ENCODE assay signal across 33 cellular contexts in the genomic region with DNA sequence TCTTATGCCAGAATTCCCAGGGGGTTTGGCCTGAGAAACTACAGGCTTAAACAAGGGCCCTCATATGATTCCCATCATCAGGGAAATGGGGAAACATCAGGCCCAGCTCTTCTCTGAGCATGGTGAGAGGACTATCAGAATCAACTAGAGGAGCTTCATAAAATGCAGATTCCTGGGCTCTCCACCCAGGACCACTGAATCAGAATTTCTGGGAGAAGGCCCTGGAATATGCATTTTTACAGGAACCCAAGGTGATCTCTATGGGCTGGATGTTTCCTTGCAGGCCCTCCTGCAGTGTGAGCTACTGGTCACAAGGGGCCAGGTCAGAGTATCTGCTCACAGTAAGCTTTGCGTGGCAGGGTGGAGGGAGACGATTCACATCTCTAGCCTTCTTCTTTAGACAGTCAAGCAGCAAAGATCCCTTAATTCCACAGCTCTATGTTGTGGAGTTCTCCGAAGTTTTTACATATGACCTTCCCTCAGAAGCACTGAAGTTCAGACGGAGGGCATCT. TPM values are rescaled to one million over a fixed set of nuclear protein-coding genes. Genes with fewer than 3 reads are reported as not detected.
DNase-seq lines count a peak whose midpoint lies in the region; ATAC-seq, FAIRE-seq and TF ChIP-seq lines count a peak whose summit lies in the region.
"Had no signal": no experiment of that assay in that cellular context is flagged by ENCODE, and none has a peak within 500 bp of the region (broad histone marks: within the 10 kb centered on the region; RNA-seq: fewer than 3 reads in every experiment).

No MANE protein-coding gene starts in this region.

- H3K27ac ChIP-seq in HepG2 (ENCODE audit: extremely low read length, insufficient read depth, low read length) (no peak overlapping the region), right lobe of liver (no peak overlapping the region), upper lobe of right lung (no peak overlapping the region)
- H3K27ac ChIP-seq: esophagus squamous epithelium, gastroesophageal sphincter, left lung, thoracic aorta, vagina had no signal

- ATAC-seq in HepG2 (peak; percentile 83), right lobe of liver (no peak), upper lobe of right lung (no peak)
- ATAC-seq: activated T-cell treated with anti-CD3 and anti-CD28 coated beads, Interleukin-2, amount 50 U/mL, for 72 hours; gastroesophageal sphincter; left lung; right cardiac atrium; stimulated activated naive CD8-positive, alpha-beta T cell treated with anti-CD3 and anti-CD28 coated beads, Interleukin-15, amount 100 ng/mL, for 72 hours had no signal

- TF ChIP-seq RAD21 in HepG2 (CRISPR knock-in tag; IDR thresholded peaks at IDR 0.05), result no peak

- H3K79me2 ChIP-seq in HepG2 (ENCODE audit: insufficient read depth, low read length), result no peaks in the 10 kb centered on the region

- TF ChIP-seq EP300 in HepG2 (IDR thresholded peaks at IDR 0.05; ENCODE audit: low read depth in 2 of 2, low read length in 2 of 2) (no peak), HepG2 (CRISPR knock-in tag; IDR thresholded peaks at IDR 0.05; ENCODE audit: borderline replicate concordance) (no peak)

- CTCF ChIA-PET in HepG2 (lab: Yijun Ruan, JAX; ENCODE audit: low intra/inter-chr PET ratio, low total read pairs), result no interaction called here

- BruUV-seq in HepG2 (replicated peaks; lab: Mats Ljungman, UMichigan), result no TSS peak

- no peak for FAIRE-seq in HepG2 (lab: Jason Lieb, UNC)
- FAIRE-seq: GM12892 had no signal

- H3K36me3 ChIP-seq in HepG2 (replicated peaks in 1 of 2; ENCODE audit: control insufficient read depth in 1 of 2, insufficient read depth in 2 of 2, low read length in 2 of 2) (no peaks in the 10 kb centered on the region), right lobe of liver (no peaks in the 10 kb centered on the region), upper lobe of right lung (no peaks in the 10 kb centered on the region)
- H3K36me3 ChIP-seq: esophagus squamous epithelium, gastroesophageal sphincter, left lung, MG63, thoracic aorta, vagina had no signal

- POLR2A ChIA-PET in HepG2 (lab: Yijun Ruan, JAX), result no interaction called here

- in situ Hi-C loops in HepG2 (cut with HindIII; ENCODE audit: extremely low pct_ligation_motif_present, low pct_unique_long_range_greater_than_20kb), result no loop called here

- intact Hi-C loops in HepG2 (cut with micrococcal nuclease; ENCODE audit: unreplicated experiment), result no loop called here
- intact Hi-C loops in right lobe of liver (cut with DNase I), result no loop called here
- intact Hi-C loops in upper lobe of right lung (cut with DNase I), result no loop called here

- 35% methylated on average over 3 of the region's 4 CpGs for whole genome bisulfite sequencing in HepG2 (ENCODE audit: low lambda C conversion rate)
- 68% methylated on average over 4 of the region's 4 CpGs for WGBS in right lobe of liver (ENCODE audit: insufficient coverage, low coverage, low lambda C conversion rate, missing lambda C conversion rate)

- H3K9ac ChIP-seq in HepG2 (ENCODE audit: insufficient read depth, low read depth, low read length), result no peak overlapping the region

- no peak overlapping the region for H3K4me2 ChIP-seq in HepG2 (ENCODE audit: low read depth, low read length)

- no peak for TF ChIP-seq CTCF in HepG2 (CRISPR knock-in tag; IDR thresholded peaks at IDR 0.05)
- no peak for TF ChIP-seq CTCF in right lobe of liver (IDR thresholded peaks at IDR 0.05)
- TF ChIP-seq CTCF in fibroblast of villous mesenchyme (IDR thresholded peaks at IDR 0.05; ENCODE audit: insufficient read depth, low read depth, low read length), result peak; percentile 25
- TF ChIP-seq CTCF in upper lobe of right lung (IDR thresholded peaks at IDR 0.05), result no peak

- H3K4me1 ChIP-seq in HepG2 (ENCODE audit: insufficient read depth, low read length) (no peaks in the 10 kb centered on the region), right lobe of liver (no peaks in the 10 kb centered on the region), upper lobe of right lung (no peaks in the 10 kb centered on the region)
- H3K4me1 ChIP-seq: esophagus squamous epithelium, gastroesophageal sphincter, left lung, vagina had no signal

- no peak for DNase-seq in HepG2 (ENCODE audit: low spot score)
- DNase-seq in right lobe of liver, result no peak
- peak; percentile 29 for DNase-seq in M059J (ENCODE audit: low read depth)
- DNase-seq in fibroblast of villous mesenchyme (ENCODE audit: low read depth), result no peak
- peak; percentile 10 for DNase-seq in upper lobe of right lung
- no peak for DNase-seq in NCI-H187 treated with DMSO at 0.1 percent for 48 hours (lab: John Stamatoyannopoulos, UW)
- no peak for DNase-seq in cerebellar cortex (ENCODE audit: low spot score)
- no peak for DNase-seq in NCI-H128 (lab: John Stamatoyannopoulos, UW; ENCODE audit: unreplicated experiment)
- DNase-seq: activated CD4-positive, alpha-beta memory T cell treated with anti-CD3 and anti-CD28 coated beads for 36 hours; activated CD4-positive, alpha-beta T cell treated with anti-CD3 and anti-CD28 coated beads for 1 hour; activated naive CD4-positive, alpha-beta T cell; activated T-cell treated with anti-CD3 and anti-CD28 coated beads, Interleukin-2, amount 50 U/mL, for 72 hours; AML-193; CD4-positive, alpha-beta T cell; esophagus squamous epithelium; hypothalamus; left lung; MG63; NCI-H1417; NCI-H2081 treated with DMSO at 0.1 percent for 48 hours; NCI-H226; NCI-H69; right cardiac atrium; SHP77; stimulated activated naive CD8-positive, alpha-beta T cell treated with anti-CD3 and anti-CD28 coated beads, Interleukin-15, amount 100 ng/mL, for 72 hours had no signal

- H3K4me3 ChIP-seq in HepG2 (replicated peaks in 1 of 3; ENCODE audit: insufficient read depth in 1 of 3, low read depth in 2 of 3, low read length in 3 of 3) (no peak overlapping the region), right lobe of liver (no peak overlapping the region), fibroblast of villous mesenchyme (ENCODE audit: low read depth, low read length) (no peak overlapping the region), upper lobe of right lung (no peak overlapping the region)
- H3K4me3 ChIP-seq: esophagus squamous epithelium, gastroesophageal sphincter, left lung, MG63, thoracic aorta, vagina had no signal

- peaks cover 0 to 8% of the 10 kb centered on the region in 2 experiments; a peak in 2 of 5 replicates for H3K27me3 ChIP-seq in HepG2 (ENCODE audit: control insufficient read depth in 1 of 2, insufficient read depth in 2 of 2, low read length in 2 of 2)
- H3K27me3 ChIP-seq in right lobe of liver, result no peaks in the 10 kb centered on the region
- H3K27me3 ChIP-seq in upper lobe of right lung, result peaks cover 44% of the 10 kb centered on the region
- H3K27me3 ChIP-seq: MG63, vagina had no signal

- no peak for TF ChIP-seq POLR2A in HepG2 (IDR thresholded peaks at IDR 0.05; ENCODE audit: insufficient read depth in 1 of 2, low read depth in 2 of 2, low read length in 2 of 2)
- TF ChIP-seq POLR2A in right lobe of liver (IDR thresholded peaks at IDR 0.05), result no peak

- no peaks in the 10 kb centered on the region for H3K9me3 ChIP-seq in HepG2 (ENCODE audit: low read length)
- no peaks in the 10 kb centered on the region for H3K9me3 ChIP-seq in right lobe of liver
- H3K9me3 ChIP-seq in upper lobe of right lung, result no peaks in the 10 kb centered on the region
- H3K9me3 ChIP-seq: esophagus squamous epithelium, gastroesophageal sphincter, left lung, MG63, thoracic aorta, vagina had no signal

- no peaks in the 10 kb centered on the region for H4K20me1 ChIP-seq in HepG2 (ENCODE audit: insufficient read depth, low read length)

- H2AFZ ChIP-seq in HepG2 (ENCODE audit: low read length), result no peak overlapping the region

RNA-seq across cellular contexts. Expression of a gene that starts 38.8 kb away (rescaled TPM):
- total RNA-seq in HepG2 (2016; rRNA removed; fragmentation: Illumina TruSeq; extraction: Trizol), result not detected in 2 replicates
- not detected in 2 replicates for total RNA-seq in HepG2 (2016; cell fraction: cytosol; rRNA removed; fragmentation: Illumina TruSeq; extraction: Trizol; ENCODE audit: low read depth)
- not detected in 2 replicates for total RNA-seq in HepG2 (2016; cell fraction: insoluble cytoplasmic fraction; rRNA removed; fragmentation: Illumina TruSeq; extraction: Trizol)
- not detected in 2 replicates for total RNA-seq in HepG2 (2016; cell fraction: membrane; rRNA removed; fragmentation: Illumina TruSeq; extraction: Trizol)
- total RNA-seq in HepG2 (2016; cell fraction: nucleus; rRNA removed; fragmentation: Illumina TruSeq; extraction: Trizol), result not detected in 2 replicates
- polyA plus RNA-seq in HepG2 (2011; rRNA removed), result not detected in 2 replicates
- not detected in 2 replicates for polyA plus RNA-seq in HepG2 (2011; cell fraction: cytosol; rRNA removed)
- not detected in 2 replicates for polyA plus RNA-seq in HepG2 (2011; cell fraction: nucleus; rRNA removed)
- polyA plus RNA-seq in HepG2 (2012), result not detected in 2 replicates
- polyA plus RNA-seq in HepG2 (2016; cell fraction: cytosol; fragmentation: Illumina TruSeq; extraction: Trizol; ENCODE audit: low read depth), result not detected in 2 replicates
- not detected in 2 replicates for polyA plus RNA-seq in HepG2 (2016; cell fraction: insoluble cytoplasmic fraction; fragmentation: Illumina TruSeq; extraction: Trizol; ENCODE audit: low read depth)
- not detected in 2 replicates for polyA plus RNA-seq in HepG2 (2016; cell fraction: membrane; fragmentation: Illumina TruSeq; extraction: Trizol; ENCODE audit: low read depth)
- polyA plus RNA-seq in HepG2 (2016; cell fraction: nucleus; fragmentation: Illumina TruSeq; extraction: Trizol; ENCODE audit: insufficient read depth, low read depth), result not detected in 2 replicates
- polyA minus RNA-seq in HepG2 (2011; rRNA and poly(A)+ RNA removed; ENCODE audit: low replicate concordance), result 0.82 TPM in 1 of 2 replicates, not detected in the other
- polyA minus RNA-seq in HepG2 (2011; cell fraction: cytosol; rRNA and poly(A)+ RNA removed), result not detected in 2 replicates
- not detected in 2 replicates for polyA minus RNA-seq in HepG2 (2011; cell fraction: nucleus; rRNA and poly(A)+ RNA removed)
- not detected for total RNA-seq in right lobe of liver
- 5.0 and 6.6 TPM in 2 replicates for total RNA-seq in M059J (2014; rRNA removed; shearing (Covaris generic))
- total RNA-seq in fibroblast of villous mesenchyme, result under 0.01 and 0.32 TPM in 2 replicates
- total RNA-seq in upper lobe of right lung, result not detected
- total RNA-seq: activated CD4-positive, alpha-beta memory T cell treated with anti-CD3 and anti-CD28 coated beads for 36 hours; activated T-cell treated with anti-CD3 and anti-CD28 coated beads, Interleukin-2, amount 50 U/mL, for 72 hours; CD4-positive, alpha-beta T cell; esophagus squamous epithelium; gastroesophageal sphincter; left lung; neural crest cell; right cardiac atrium; T-helper 2 cell treated with Interferon-gamma antibody and Interleukin-4, amounts not matched to agents 100 ng/mL and 5 ng/mL, for 36 hours; thoracic aorta had no signal
- polyA plus RNA-seq: right cardiac atrium had no signal

RNA-seq across cellular contexts. Expression of a gene that starts 44.3 kb away (rescaled TPM):
- total RNA-seq in HepG2 (2016; rRNA removed; fragmentation: Illumina TruSeq; extraction: Trizol) (not detected in 2 replicates), right lobe of liver (not detected), fibroblast of villous mesenchyme (not detected in 2 replicates), upper lobe of right lung (not detected)
- total RNA-seq in HepG2 (2016; cell fraction: cytosol; rRNA removed; fragmentation: Illumina TruSeq; extraction: Trizol; ENCODE audit: low read depth), result not detected in 2 replicates
- total RNA-seq in HepG2 (2016; cell fraction: insoluble cytoplasmic fraction; rRNA removed; fragmentation: Illumina TruSeq; extraction: Trizol), result not detected in 2 replicates
- total RNA-seq in HepG2 (2016; cell fraction: membrane; rRNA removed; fragmentation: Illumina TruSeq; extraction: Trizol), result not detected in 2 replicates
- total RNA-seq in HepG2 (2016; cell fraction: nucleus; rRNA removed; fragmentation: Illumina TruSeq; extraction: Trizol), result not detected in 2 replicates
- polyA plus RNA-seq in HepG2 (2011; rRNA removed), result not detected in 2 replicates
- not detected in 2 replicates for polyA plus RNA-seq in HepG2 (2011; cell fraction: cytosol; rRNA removed)
- not detected in 2 replicates for polyA plus RNA-seq in HepG2 (2011; cell fraction: nucleus; rRNA removed)
- polyA plus RNA-seq in HepG2 (2012), result not detected in 2 replicates
- not detected in 2 replicates for polyA plus RNA-seq in HepG2 (2016; cell fraction: cytosol; fragmentation: Illumina TruSeq; extraction: Trizol; ENCODE audit: low read depth)
- polyA plus RNA-seq in HepG2 (2016; cell fraction: insoluble cytoplasmic fraction; fragmentation: Illumina TruSeq; extraction: Trizol; ENCODE audit: low read depth), result not detected in 2 replicates
- not detected in 2 replicates for polyA plus RNA-seq in HepG2 (2016; cell fraction: membrane; fragmentation: Illumina TruSeq; extraction: Trizol; ENCODE audit: low read depth)
- not detected in 2 replicates for polyA plus RNA-seq in HepG2 (2016; cell fraction: nucleus; fragmentation: Illumina TruSeq; extraction: Trizol; ENCODE audit: insufficient read depth, low read depth)
- not detected in 2 replicates for polyA minus RNA-seq in HepG2 (2011; rRNA and poly(A)+ RNA removed; ENCODE audit: low replicate concordance)
- not detected in 2 replicates for polyA minus RNA-seq in HepG2 (2011; cell fraction: cytosol; rRNA and poly(A)+ RNA removed)
- not detected in 2 replicates for polyA minus RNA-seq in HepG2 (2011; cell fraction: nucleus; rRNA and poly(A)+ RNA removed)
- not detected in 2 replicates for total RNA-seq in M059J (2014; rRNA removed; shearing (Covaris generic))
- total RNA-seq: A172; activated CD4-positive, alpha-beta memory T cell treated with anti-CD3 and anti-CD28 coated beads for 36 hours; activated T-cell treated with anti-CD3 and anti-CD28 coated beads, Interleukin-2, amount 50 U/mL, for 72 hours; CD4-positive, alpha-beta T cell; esophagus squamous epithelium; gastroesophageal sphincter; HT1080; left lung; neural crest cell; right cardiac atrium; T-helper 2 cell treated with Interferon-gamma antibody and Interleukin-4, amounts not matched to agents 100 ng/mL and 5 ng/mL, for 36 hours; thoracic aorta; vagina had no signal
- polyA plus RNA-seq: right cardiac atrium had no signal

RNA-seq across cellular contexts. Expression of a gene that starts 45.0 kb away (rescaled TPM):
- not detected in 2 replicates for total RNA-seq in HepG2 (2016; rRNA removed; fragmentation: Illumina TruSeq; extraction: Trizol)
- total RNA-seq in HepG2 (2016; cell fraction: cytosol; rRNA removed; fragmentation: Illumina TruSeq; extraction: Trizol; ENCODE audit: low read depth), result not detected in 2 replicates
- total RNA-seq in HepG2 (2016; cell fraction: insoluble cytoplasmic fraction; rRNA removed; fragmentation: Illumina TruSeq; extraction: Trizol), result not detected in 2 replicates
- total RNA-seq in HepG2 (2016; cell fraction: membrane; rRNA removed; fragmentation: Illumina TruSeq; extraction: Trizol), result not detected in 2 replicates
- total RNA-seq in HepG2 (2016; cell fraction: nucleus; rRNA removed; fragmentation: Illumina TruSeq; extraction: Trizol), result not detected in 2 replicates
- polyA plus RNA-seq in HepG2 (2011; rRNA removed), result not detected in 2 replicates
- not detected in 2 replicates for polyA plus RNA-seq in HepG2 (2011; cell fraction: cytosol; rRNA removed)
- not detected in 2 replicates for polyA plus RNA-seq in HepG2 (2011; cell fraction: nucleus; rRNA removed)
- polyA plus RNA-seq in HepG2 (2012), result not detected in 2 replicates
- not detected in 2 replicates for polyA plus RNA-seq in HepG2 (2016; cell fraction: cytosol; fragmentation: Illumina TruSeq; extraction: Trizol; ENCODE audit: low read depth)
- not detected in 2 replicates for polyA plus RNA-seq in HepG2 (2016; cell fraction: insoluble cytoplasmic fraction; fragmentation: Illumina TruSeq; extraction: Trizol; ENCODE audit: low read depth)
- polyA plus RNA-seq in HepG2 (2016; cell fraction: membrane; fragmentation: Illumina TruSeq; extraction: Trizol; ENCODE audit: low read depth), result not detected in 2 replicates
- polyA plus RNA-seq in HepG2 (2016; cell fraction: nucleus; fragmentation: Illumina TruSeq; extraction: Trizol; ENCODE audit: insufficient read depth, low read depth), result not detected in 2 replicates
- polyA minus RNA-seq in HepG2 (2011; rRNA and poly(A)+ RNA removed; ENCODE audit: low replicate concordance), result not detected in 2 replicates
- not detected in 2 replicates for polyA minus RNA-seq in HepG2 (2011; cell fraction: cytosol; rRNA and poly(A)+ RNA removed)
- not detected in 2 replicates for polyA minus RNA-seq in HepG2 (2011; cell fraction: nucleus; rRNA and poly(A)+ RNA removed)
- not detected for total RNA-seq in right lobe of liver
- not detected in 2 replicates for total RNA-seq in M059J (2014; rRNA removed; shearing (Covaris generic))
- not detected in 2 replicates for total RNA-seq in fibroblast of villous mesenchyme
- total RNA-seq in upper lobe of right lung, result not detected
- total RNA-seq: A172; activated CD4-positive, alpha-beta memory T cell treated with anti-CD3 and anti-CD28 coated beads for 36 hours; activated T-cell treated with anti-CD3 and anti-CD28 coated beads, Interleukin-2, amount 50 U/mL, for 72 hours; CD4-positive, alpha-beta T cell; esophagus squamous epithelium; gastroesophageal sphincter; HT1080; left lung; neural crest cell; right cardiac atrium; T-helper 2 cell treated with Interferon-gamma antibody and Interleukin-4, amounts not matched to agents 100 ng/mL and 5 ng/mL, for 36 hours; thoracic aorta had no signal
- polyA plus RNA-seq: right cardiac atrium had no signal

RNA-seq across cellular contexts. Expression of a gene that starts 49.7 kb away (rescaled TPM):
- total RNA-seq in HepG2 (2016; rRNA removed; fragmentation: Illumina TruSeq; extraction: Trizol), result 0.04 TPM in 1 of 2 replicates, not detected in the other
- total RNA-seq in HepG2 (2016; cell fraction: cytosol; rRNA removed; fragmentation: Illumina TruSeq; extraction: Trizol; ENCODE audit: low read depth), result not detected in 2 replicates
- 0.09 TPM in 1 of 2 replicates, not detected in the other for total RNA-seq in HepG2 (2016; cell fraction: insoluble cytoplasmic fraction; rRNA removed; fragmentation: Illumina TruSeq; extraction: Trizol)
- total RNA-seq in HepG2 (2016; cell fraction: membrane; rRNA removed; fragmentation: Illumina TruSeq; extraction: Trizol), result 0.12 TPM in 1 of 2 replicates, not detected in the other
- total RNA-seq in HepG2 (2016; cell fraction: nucleus; rRNA removed; fragmentation: Illumina TruSeq; extraction: Trizol), result not detected in 2 replicates
- 0.08 and 0.25 TPM in 2 replicates for polyA plus RNA-seq in HepG2 (2011; rRNA removed)
- 0.05 and 0.14 TPM in 2 replicates for polyA plus RNA-seq in HepG2 (2011; cell fraction: cytosol; rRNA removed)
- polyA plus RNA-seq in HepG2 (2011; cell fraction: nucleus; rRNA removed), result 0.23 and 0.45 TPM in 2 replicates
- polyA plus RNA-seq in HepG2 (2012), result 0.19 and 0.25 TPM in 2 replicates
- 0.07 TPM in 1 of 2 replicates, not detected in the other for polyA plus RNA-seq in HepG2 (2016; cell fraction: cytosol; fragmentation: Illumina TruSeq; extraction: Trizol; ENCODE audit: low read depth)
- not detected in 2 replicates for polyA plus RNA-seq in HepG2 (2016; cell fraction: insoluble cytoplasmic fraction; fragmentation: Illumina TruSeq; extraction: Trizol; ENCODE audit: low read depth)
- not detected in 2 replicates for polyA plus RNA-seq in HepG2 (2016; cell fraction: membrane; fragmentation: Illumina TruSeq; extraction: Trizol; ENCODE audit: low read depth)
- not detected in 2 replicates for polyA plus RNA-seq in HepG2 (2016; cell fraction: nucleus; fragmentation: Illumina TruSeq; extraction: Trizol; ENCODE audit: insufficient read depth, low read depth)
- 0.16 and 0.40 TPM in 2 replicates for polyA minus RNA-seq in HepG2 (2011; rRNA and poly(A)+ RNA removed; ENCODE audit: low replicate concordance)
- polyA minus RNA-seq in HepG2 (2011; cell fraction: cytosol; rRNA and poly(A)+ RNA removed), result not detected in 2 replicates
- polyA minus RNA-seq in HepG2 (2011; cell fraction: nucleus; rRNA and poly(A)+ RNA removed), result 0.26 and 1.1 TPM in 2 replicates
- under 1 TPM in 1 of 6 experiments, not detected in 5; 0.12 TPM for total RNA-seq in right lobe of liver
- 0.07 and 0.20 TPM in 2 replicates for total RNA-seq in M059J (2014; rRNA removed; shearing (Covaris generic))
- total RNA-seq in fibroblast of villous mesenchyme, result under 0.01 TPM in 2 replicates
- 0.20 TPM for total RNA-seq in upper lobe of right lung
- total RNA-seq: A172; activated CD4-positive, alpha-beta memory T cell treated with anti-CD3 and anti-CD28 coated beads for 36 hours; activated T-cell treated with anti-CD3 and anti-CD28 coated beads, Interleukin-2, amount 50 U/mL, for 72 hours; CD4-positive, alpha-beta T cell; gastroesophageal sphincter; thoracic aorta had no signal

Comparison
In these comparisons a context has a peak if more than half of its experiments do, and no peak if none do; other contexts are left out.
1. DNase-seq: peak in M059J (single experiment) and upper lobe of right lung (single experiment); none in HepG2 (single experiment), right lobe of liver (0 of 3), fibroblast of villous mesenchyme (single experiment), NCI-H187 treated with DMSO at 0.1 percent for 48 hours (single experiment), cerebellar cortex (single experiment) and NCI-H128 (single experiment).